ENCODE assay signal across 9 cellular contexts in the genomic region with DNA sequence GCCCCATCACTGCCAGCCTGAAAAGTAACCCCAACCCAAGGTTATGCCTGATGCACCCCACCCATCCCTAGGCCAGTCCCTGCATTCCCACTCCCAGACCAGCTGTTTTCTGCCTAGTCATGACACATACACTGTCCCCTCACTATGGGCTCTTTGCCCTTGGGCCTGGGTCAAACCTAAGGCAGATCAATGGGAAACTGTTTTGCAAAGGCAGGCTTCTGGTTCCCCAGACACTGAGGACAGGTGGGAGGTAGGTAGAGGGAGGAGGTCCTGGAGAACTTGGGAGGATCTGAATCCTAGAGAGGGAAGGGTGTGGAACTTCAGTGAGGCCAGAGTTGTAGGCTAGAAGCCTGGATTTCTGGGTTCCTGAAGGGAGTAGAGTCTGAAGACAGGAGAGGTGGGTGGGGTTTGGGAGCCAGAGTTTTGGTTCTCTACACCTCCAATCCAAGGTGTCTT. TPM values are rescaled to one million over a fixed set of nuclear protein-coding genes. Genes with fewer than 3 reads are reported as not detected.
A peak's percentile ranks its signal among the peaks of the same experiment; 100 is the strongest.
DNase-seq lines count a peak whose midpoint lies in the region; TF ChIP-seq lines count a peak whose summit lies in the region.
"Had no signal": no experiment of that assay in that cellular context is flagged by ENCODE, and none has a peak within 500 bp of the region (broad histone marks: within the 10 kb centered on the region; RNA-seq: fewer than 3 reads in every experiment).

No MANE protein-coding gene starts in this region.

- H3K4me1 ChIP-seq in ES-I3 (ENCODE audit: insufficient read depth, low read length), result peaks cover 22% of the 10 kb centered on the region
- H3K4me1 ChIP-seq in esophagus squamous epithelium, result peaks cover 39 to 81% (median 45%) of the 10 kb centered on the region in 3 donors
- peaks cover 16% of the 10 kb centered on the region for H3K4me1 ChIP-seq in prostate gland (replicated peaks)

- H3K9me3 ChIP-seq in ES-I3 (ENCODE audit: control insufficient read depth, insufficient read depth, low read length), result no peaks in the 10 kb centered on the region
- H3K9me3 ChIP-seq in SK-N-MC (ENCODE audit: low read depth, low read length), result no peaks in the 10 kb centered on the region
- no peaks in the 10 kb centered on the region for H3K9me3 ChIP-seq in esophagus squamous epithelium
- H3K9me3 ChIP-seq in prostate gland, result no peaks in the 10 kb centered on the region

- H3K9ac ChIP-seq in ES-I3 (ENCODE audit: low read depth, low read length) (peak overlapping the region; percentile 100), SK-N-MC (ENCODE audit: insufficient read length) (peak overlapping the region; percentile 94)

- 0 out of 2 replicates have a peak overlapping the region, but pooled peaks have one; percentile 35 for H3K27ac ChIP-seq in SK-N-MC
- peak overlapping the region; percentile 94 to 99 (median 98) for H3K27ac ChIP-seq in esophagus squamous epithelium
- peak overlapping the region; percentile 94 to 98 for H3K27ac ChIP-seq in prostate gland

- intact Hi-C loops in esophagus squamous epithelium (cut with DNase I), result loop anchor here (10.0 kb wide), 1 partner anchor 101 kb away; no protein-coding TSS in a partner anchor
- intact Hi-C loops in prostate gland (cut with DNase I), result no loop called here
- intact Hi-C loops in lower leg skin (cut with DNase I; ENCODE audit: low total_unique reads), result no loop called here

- DNase-seq in SK-N-MC (ENCODE audit: low read depth, low spot score) (no peak), esophagus squamous epithelium (lab: John Stamatoyannopoulos, UW) (no peak), prostate gland (ENCODE audit: low spot score) (no peak), lower leg skin (ENCODE audit: low spot score in 2 of 2) (no peak), NCI-H345 treated with DMSO at 0.1 percent for 48 hours (lab: John Stamatoyannopoulos, UW; ENCODE audit: unreplicated experiment) (no peak), Ammon's horn (ENCODE audit: low spot score) (no peak), OCI-M2 (lab: John Stamatoyannopoulos, UW; ENCODE audit: unreplicated experiment) (no peak)

- peaks cover 21% of the 10 kb centered on the region for H3K36me3 ChIP-seq in ES-I3 (ENCODE audit: insufficient read depth, low read length)
- H3K36me3 ChIP-seq in SK-N-MC (ENCODE audit: insufficient read depth, low read length), result peaks cover 41% of the 10 kb centered on the region
- peaks cover 27 to 41% (median 32%) of the 10 kb centered on the region in 3 donors for H3K36me3 ChIP-seq in esophagus squamous epithelium
- peaks cover 4 to 14% of the 10 kb centered on the region in 2 donors for H3K36me3 ChIP-seq in prostate gland

- no peak for TF ChIP-seq POLR2A in esophagus squamous epithelium (IDR thresholded peaks at IDR 0.05)
- no peak for TF ChIP-seq POLR2A in prostate gland (IDR thresholded peaks at IDR 0.05)
- TF ChIP-seq POLR2A in lower leg skin (IDR thresholded peaks at IDR 0.05), result no peak

- H3K27me3 ChIP-seq in esophagus squamous epithelium (no peaks in the 10 kb centered on the region), prostate gland (replicated peaks; ENCODE audit: insufficient read depth) (no peaks in the 10 kb centered on the region)

- no peak for TF ChIP-seq CTCF in esophagus squamous epithelium (IDR thresholded peaks at IDR 0.05)
- TF ChIP-seq CTCF in prostate gland (IDR thresholded peaks at IDR 0.05), result no peak
- TF ChIP-seq CTCF in lower leg skin (IDR thresholded peaks at IDR 0.05), result no peak

- H3K4me3 ChIP-seq in SK-N-MC, result peak overlapping the region; percentile 97
- H3K4me3 ChIP-seq in esophagus squamous epithelium, result peak overlapping the region; percentile 53 to 89 (median 75)
- peak overlapping the region; percentile 61 to 78 for H3K4me3 ChIP-seq in prostate gland
- H3K4me3 ChIP-seq in lower leg skin (ENCODE audit: low read depth, poor library complexity, severe bottlenecking), result no peak overlapping the region

RNA-seq across cellular contexts. Expression of a gene that starts 2.1 kb away (rescaled TPM):
- 100 to 1,000 TPM; 289 to 440 (median 365) TPM for total RNA-seq in esophagus squamous epithelium
- total RNA-seq in prostate gland, result 100 to 1,000 TPM; 224 to 331 TPM
- 100 to 1,000 TPM; 293 to 430 (median 393) TPM for total RNA-seq in lower leg skin

RNA-seq across cellular contexts. Expression of a gene that starts 5.2 kb away (rescaled TPM):
- 10 to 100 TPM; 16.4 to 59.3 (median 28.2) TPM for total RNA-seq in esophagus squamous epithelium
- total RNA-seq in prostate gland, result 10 to 100 TPM; 73.3 to 83.7 TPM
- total RNA-seq in lower leg skin, result 100 to 1,000 TPM in 3 of 4 donors, 10 to 100 TPM in 1; 65.7 to 124 (median 106) TPM

RNA-seq across cellular contexts. Expression of a gene that starts 5.5 kb away (rescaled TPM):
- total RNA-seq in esophagus squamous epithelium, result 1 to 10 TPM; 2.3 to 7.9 (median 6.8) TPM
- total RNA-seq in prostate gland, result 10 to 100 TPM; 10.5 to 72.4 TPM
- total RNA-seq in lower leg skin, result 10 to 100 TPM in 3 of 4 donors, 1 to 10 TPM in 1; 7.8 to 13.8 (median 11.4) TPM

RNA-seq across cellular contexts. Expression of a gene that starts 11.1 kb away (rescaled TPM):
- total RNA-seq in esophagus squamous epithelium, result 1 to 10 TPM in 1 of 4 donors, under 1 TPM in 3; 0.12 to 1.4 (median 0.73) TPM
- total RNA-seq in prostate gland, result under 1 TPM in 1 of 2 donors, not detected in 1; 0.74 TPM
- total RNA-seq in lower leg skin, result 10 to 100 TPM in 1 of 4 donors, 1 to 10 TPM in 3; 6.0 to 10.5 (median 7.9) TPM
- total RNA-seq: lung microvascular endothelial cell had no signal

RNA-seq across cellular contexts. Expression of a gene that starts 12.7 kb away (rescaled TPM):
- total RNA-seq in esophagus squamous epithelium (10 to 100 TPM in 1 of 4 donors, 1 to 10 TPM in 2, under 1 TPM in 1; 0.53 to 14.6 (median 2.4) TPM), prostate gland (not detected), lower leg skin (100 to 1,000 TPM; 189 to 513 (median 237) TPM)
- total RNA-seq: lung microvascular endothelial cell had no signal

Comparison
In these comparisons a context has a peak if more than half of its experiments do, and no peak if none do; other contexts are left out.
1. H3K27ac ChIP-seq: peak in every context shown above with its lines; median percentile 98 in esophagus squamous epithelium; 96 in prostate gland; 35 in SK-N-MC.